25 cellular contexts compared by ENCODE assay signal in the genomic region with DNA sequence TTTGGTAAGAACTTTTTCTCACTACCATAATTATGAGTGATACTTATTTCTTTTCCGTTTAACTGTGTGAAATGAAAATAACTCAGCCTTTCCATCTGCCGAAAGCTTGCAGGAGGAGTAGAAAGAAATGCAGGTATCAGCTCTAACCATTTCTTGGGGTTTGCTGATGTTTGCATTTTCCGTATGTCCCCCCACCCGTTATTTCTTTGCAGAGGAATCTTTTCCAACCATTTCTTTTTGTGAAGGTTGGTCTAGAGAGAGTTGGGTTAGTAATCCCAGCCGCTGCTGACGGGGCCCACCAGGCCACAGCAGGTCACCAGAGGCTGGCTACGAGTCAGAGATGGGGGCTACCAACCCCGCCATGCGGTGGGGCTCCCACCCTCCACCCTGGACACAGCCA. TPM values are rescaled to one million over a fixed set of nuclear protein-coding genes. Genes with fewer than 3 reads are reported as not detected.
DNase-seq lines count a peak whose midpoint lies in the region; ATAC-seq, FAIRE-seq and TF ChIP-seq lines count a peak whose summit lies in the region.
"Had no signal": no experiment of that assay in that cellular context is flagged by ENCODE, and none has a peak within 500 bp of the region (broad histone marks: within the 10 kb centered on the region; RNA-seq: fewer than 3 reads in every experiment).

No MANE protein-coding gene starts in this region.

- POLR2A ChIA-PET in HepG2 (lab: Yijun Ruan, JAX) (no interaction called here), T-cell (lab: Charles Lee) (no interaction called here)

- H2AFZ ChIP-seq in HepG2 (ENCODE audit: low read length), result no peak overlapping the region

- H3K4me1 Mint-ChIP-seq in endodermal cell, result no peaks in the 10 kb centered on the region
- peaks cover 6% of the 10 kb centered on the region for H3K4me1 Mint-ChIP-seq in stimulated activated effector memory CD8-positive, alpha-beta T cell treated with anti-CD3 and anti-CD28 coated beads, Interleukin-12 subunit alpha, Interleukin-12 subunit beta, amount 100 ng/mL, for 72 hours
- H3K4me1 Mint-ChIP-seq in T-cell, result peaks cover 0 to 9% (median 0%) of the 10 kb centered on the region in 3 donors
- H3K4me1 Mint-ChIP-seq: CD14-positive monocyte; CD4-positive, alpha-beta memory T cell; CD4-positive, CD25-positive, alpha-beta regulatory T cell had no signal

- in situ Hi-C loops in HepG2 (cut with HindIII; ENCODE audit: extremely low pct_ligation_motif_present, low pct_unique_long_range_greater_than_20kb), result no loop called here

- WGBS in HepG2 (ENCODE audit: low lambda C conversion rate), result 9% methylated on average over 9 of the region's 9 CpGs
- 72% methylated on average over 8 of the region's 9 CpGs for WGBS in right lobe of liver (ENCODE audit: insufficient coverage, low coverage, low lambda C conversion rate, missing lambda C conversion rate)
- 89% methylated on average over 9 of the region's 9 CpGs; no CpG with 5 or more reads in 1 of the 2 experiments for WGBS in endodermal cell (ENCODE audit: insufficient coverage in 1 of 2, insufficient read length in 1 of 2), 2 experiments

- H3K4me1 ChIP-seq in HepG2 (ENCODE audit: insufficient read depth, low read length), result no peaks in the 10 kb centered on the region
- H3K4me1 ChIP-seq in right lobe of liver, result no peaks in the 10 kb centered on the region
- no peaks in the 10 kb centered on the region for H3K4me1 ChIP-seq in endodermal cell (ENCODE audit: control insufficient read depth, insufficient read depth, low read length)
- H3K4me1 ChIP-seq: BE2C, BLaER1 had no signal

- FAIRE-seq in HepG2 (lab: Jason Lieb, UNC), result no peak
- FAIRE-seq: G401.6, GM12891, GM19239 had no signal

- no peak for TF ChIP-seq RAD21 in HepG2 (CRISPR knock-in tag; IDR thresholded peaks at IDR 0.05)

- DNase-seq in HepG2 (ENCODE audit: low spot score) (no peak), right lobe of liver (no peak), endodermal cell (peak; percentile 35), T-cell (no peak), DMS 273 treated with DMSO at 0.1 percent for 48 hours (lab: John Stamatoyannopoulos, UW) (no peak), SKM-1 (lab: John Stamatoyannopoulos, UW; ENCODE audit: unreplicated experiment) (no peak)
- no peak for DNase-seq in stimulated activated effector memory CD8-positive, alpha-beta T cell treated with anti-CD3 and anti-CD28 coated beads, Interleukin-12 subunit alpha, Interleukin-12 subunit beta, amount 100 ng/mL, for 72 hours (ENCODE audit: low spot score in 2 of 2)
- DNase-seq: ACHN; BE2C; C1 segment of cervical spinal cord; CD4-positive, alpha-beta memory T cell; CD4-positive, CD25-positive, alpha-beta regulatory T cell; CD8-positive, alpha-beta memory T cell; COR-L47; DMS79 treated with DMSO at 0.1 percent for 48 hours; GF-D8 had no signal

- H3K79me2 ChIP-seq in HepG2 (ENCODE audit: insufficient read depth, low read length), result no peaks in the 10 kb centered on the region

- no TSS peak for BruUV-seq in HepG2 (replicated peaks; lab: Mats Ljungman, UMichigan)

- H3K27ac ChIP-seq in HepG2 (ENCODE audit: extremely low read length, insufficient read depth, low read length) (no peak overlapping the region), right lobe of liver (no peak overlapping the region), endodermal cell (ENCODE audit: low read depth, low read length) (no peak overlapping the region)
- H3K27ac ChIP-seq: 22Rv1, BLaER1 had no signal

- no peak overlapping the region for H3K4me2 ChIP-seq in HepG2 (ENCODE audit: low read depth, low read length)
- H3K4me2 ChIP-seq: BLaER1 had no signal

- H3K36me3 ChIP-seq in HepG2 (replicated peaks in 1 of 2; ENCODE audit: control insufficient read depth in 1 of 2, insufficient read depth in 2 of 2, low read length in 2 of 2), result no peaks in the 10 kb centered on the region
- H3K36me3 ChIP-seq in right lobe of liver, result no peaks in the 10 kb centered on the region
- no peaks in the 10 kb centered on the region for H3K36me3 ChIP-seq in endodermal cell (ENCODE audit: control insufficient read depth, insufficient read depth, low read length)
- H3K36me3 ChIP-seq: BE2C, BLaER1 had no signal

- ATAC-seq in HepG2 (no peak), right lobe of liver (no peak), T-cell (replicated peaks in 1 of 4) (no peak)
- peak; percentile 13 for ATAC-seq in stimulated activated effector memory CD8-positive, alpha-beta T cell treated with anti-CD3 and anti-CD28 coated beads, Interleukin-12 subunit alpha, Interleukin-12 subunit beta, amount 100 ng/mL, for 72 hours

- H3K9me3 Mint-ChIP-seq in endodermal cell, result no peaks in the 10 kb centered on the region
- no peaks in the 10 kb centered on the region for H3K9me3 Mint-ChIP-seq in stimulated activated effector memory CD8-positive, alpha-beta T cell treated with anti-CD3 and anti-CD28 coated beads, Interleukin-12 subunit alpha, Interleukin-12 subunit beta, amount 100 ng/mL, for 72 hours
- no peaks in the 10 kb centered on the region for H3K9me3 Mint-ChIP-seq in T-cell
- H3K9me3 Mint-ChIP-seq: CD14-positive monocyte had no signal

- H3K36me3 Mint-ChIP-seq in endodermal cell (ENCODE audit: low read depth) (no peaks in the 10 kb centered on the region), T-cell (no peaks in the 10 kb centered on the region)
- no peaks in the 10 kb centered on the region for H3K36me3 Mint-ChIP-seq in stimulated activated effector memory CD8-positive, alpha-beta T cell treated with anti-CD3 and anti-CD28 coated beads, Interleukin-12 subunit alpha, Interleukin-12 subunit beta, amount 100 ng/mL, for 72 hours
- H3K36me3 Mint-ChIP-seq: CD14-positive monocyte; CD4-positive, alpha-beta memory T cell; CD4-positive, CD25-positive, alpha-beta regulatory T cell; CD8-positive, alpha-beta memory T cell had no signal

- H3K9me3 ChIP-seq in HepG2 (ENCODE audit: low read length) (no peaks in the 10 kb centered on the region), right lobe of liver (no peaks in the 10 kb centered on the region), endodermal cell (ENCODE audit: control insufficient read depth, low read length) (no peaks in the 10 kb centered on the region)
- H3K9me3 ChIP-seq: BE2C, BLaER1 had no signal

- TF ChIP-seq POLR2A in HepG2 (IDR thresholded peaks at IDR 0.05; ENCODE audit: insufficient read depth in 1 of 2, low read depth in 2 of 2, low read length in 2 of 2) (no peak), right lobe of liver (IDR thresholded peaks at IDR 0.05) (no peak)

- peaks cover 82% of the 10 kb centered on the region for H3K27me3 Mint-ChIP-seq in endodermal cell (ENCODE audit: insufficient read depth)
- peaks cover 14 to 18% of the 10 kb centered on the region in 2 donors for H3K27me3 Mint-ChIP-seq in T-cell
- H3K27me3 Mint-ChIP-seq: CD4-positive, CD25-positive, alpha-beta regulatory T cell had no signal

- H3K4me3 ChIP-seq in HepG2 (replicated peaks in 1 of 3; ENCODE audit: insufficient read depth in 1 of 3, low read depth in 2 of 3, low read length in 3 of 3) (no peak overlapping the region), right lobe of liver (no peak overlapping the region), endodermal cell (ENCODE audit: low read length) (no peak overlapping the region)
- H3K4me3 ChIP-seq: BLaER1 had no signal

- CTCF ChIA-PET in HepG2 (lab: Yijun Ruan, JAX; ENCODE audit: low intra/inter-chr PET ratio, low total read pairs) (no interaction called here), T-cell (lab: Charles Lee) (interaction anchor here in 1 of 2 donors (0.5 kb wide), 1 partner anchor 48 kb away, joined by 3 read pairs; no protein-coding TSS in a partner anchor)

- intact Hi-C loops in HepG2 (cut with micrococcal nuclease; ENCODE audit: unreplicated experiment), result no loop called here
- intact Hi-C loops in right lobe of liver (cut with DNase I), result no loop called here

- no peak for TF ChIP-seq CTCF in HepG2 (CRISPR knock-in tag; IDR thresholded peaks at IDR 0.05)
- no peak for TF ChIP-seq CTCF in right lobe of liver (IDR thresholded peaks at IDR 0.05)
- no peak for TF ChIP-seq CTCF in endodermal cell (conservative IDR thresholded peaks at IDR 0.05)

- H3K27me3 ChIP-seq in HepG2 (ENCODE audit: control insufficient read depth in 1 of 2, insufficient read depth in 2 of 2, low read length in 2 of 2), result peaks cover 2 to 30% of the 10 kb centered on the region in 2 experiments
- H3K27me3 ChIP-seq in right lobe of liver, result peaks cover 0 to 6% of the 10 kb centered on the region in 2 donors
- H3K27me3 ChIP-seq in endodermal cell (ENCODE audit: control insufficient read depth, insufficient read depth, low read length, poor library complexity, severe bottlenecking), result peaks cover 55% of the 10 kb centered on the region
- H3K27me3 ChIP-seq: BLaER1 had no signal

- H3K4me3 Mint-ChIP-seq in endodermal cell (no peak overlapping the region), T-cell (no peak overlapping the region)
- no peak overlapping the region for H3K4me3 Mint-ChIP-seq in stimulated activated effector memory CD8-positive, alpha-beta T cell treated with anti-CD3 and anti-CD28 coated beads, Interleukin-12 subunit alpha, Interleukin-12 subunit beta, amount 100 ng/mL, for 72 hours
- H3K4me3 Mint-ChIP-seq: CD14-positive monocyte; CD4-positive, alpha-beta memory T cell; CD4-positive, CD25-positive, alpha-beta regulatory T cell; CD8-positive, alpha-beta memory T cell had no signal

- TF ChIP-seq EP300 in HepG2 (IDR thresholded peaks at IDR 0.05; ENCODE audit: low read depth in 2 of 2, low read length in 2 of 2) (no peak), HepG2 (CRISPR knock-in tag; IDR thresholded peaks at IDR 0.05; ENCODE audit: borderline replicate concordance) (no peak)

- no peaks in the 10 kb centered on the region for H4K20me1 ChIP-seq in HepG2 (ENCODE audit: insufficient read depth, low read length)
- H4K20me1 ChIP-seq: BLaER1 had no signal

- H3K9ac ChIP-seq in HepG2 (ENCODE audit: insufficient read depth, low read depth, low read length) (no peak overlapping the region), endodermal cell (ENCODE audit: extremely low read depth, low read length, poor library complexity, severe bottlenecking) (no peak overlapping the region)
- H3K9ac ChIP-seq: BLaER1 had no signal

- H3K27ac Mint-ChIP-seq in endodermal cell (no peak overlapping the region), T-cell (no peak overlapping the region)
- no peak overlapping the region for H3K27ac Mint-ChIP-seq in stimulated activated effector memory CD8-positive, alpha-beta T cell treated with anti-CD3 and anti-CD28 coated beads, Interleukin-12 subunit alpha, Interleukin-12 subunit beta, amount 100 ng/mL, for 72 hours
- H3K27ac Mint-ChIP-seq: CD14-positive monocyte; CD4-positive, alpha-beta memory T cell; CD4-positive, CD25-positive, alpha-beta regulatory T cell; CD8-positive, alpha-beta memory T cell had no signal

RNA-seq across cellular contexts. Expression of a gene that starts 7.0 kb away (rescaled TPM):
- total RNA-seq in HepG2 (2016; rRNA removed; fragmentation: Illumina TruSeq; extraction: Trizol) (not detected in 2 replicates), right lobe of liver (not detected), endodermal cell (not detected), T-cell (not detected)
- total RNA-seq in HepG2 (2016; cell fraction: cytosol; rRNA removed; fragmentation: Illumina TruSeq; extraction: Trizol; ENCODE audit: low read depth), result not detected in 2 replicates
- not detected in 2 replicates for total RNA-seq in HepG2 (2016; cell fraction: insoluble cytoplasmic fraction; rRNA removed; fragmentation: Illumina TruSeq; extraction: Trizol)
- not detected in 2 replicates for total RNA-seq in HepG2 (2016; cell fraction: membrane; rRNA removed; fragmentation: Illumina TruSeq; extraction: Trizol)
- total RNA-seq in HepG2 (2016; cell fraction: nucleus; rRNA removed; fragmentation: Illumina TruSeq; extraction: Trizol), result not detected in 2 replicates
- not detected in 2 replicates for polyA plus RNA-seq in HepG2 (2011; rRNA removed)
- not detected in 2 replicates for polyA plus RNA-seq in HepG2 (2011; cell fraction: cytosol; rRNA removed)
- not detected in 2 replicates for polyA plus RNA-seq in HepG2 (2011; cell fraction: nucleus; rRNA removed)
- polyA plus RNA-seq in HepG2 (2012), result not detected in 2 replicates
- polyA plus RNA-seq in HepG2 (2016; cell fraction: cytosol; fragmentation: Illumina TruSeq; extraction: Trizol; ENCODE audit: low read depth), result not detected in 2 replicates
- not detected in 2 replicates for polyA plus RNA-seq in HepG2 (2016; cell fraction: insoluble cytoplasmic fraction; fragmentation: Illumina TruSeq; extraction: Trizol; ENCODE audit: low read depth)
- polyA plus RNA-seq in HepG2 (2016; cell fraction: membrane; fragmentation: Illumina TruSeq; extraction: Trizol; ENCODE audit: low read depth), result not detected in 2 replicates
- polyA plus RNA-seq in HepG2 (2016; cell fraction: nucleus; fragmentation: Illumina TruSeq; extraction: Trizol; ENCODE audit: insufficient read depth, low read depth), result not detected in 2 replicates
- polyA minus RNA-seq in HepG2 (2011; rRNA and poly(A)+ RNA removed; ENCODE audit: low replicate concordance), result not detected in 2 replicates
- not detected in 2 replicates for polyA minus RNA-seq in HepG2 (2011; cell fraction: cytosol; rRNA and poly(A)+ RNA removed)
- not detected in 2 replicates for polyA minus RNA-seq in HepG2 (2011; cell fraction: nucleus; rRNA and poly(A)+ RNA removed)
- not detected for polyA plus RNA-seq in endodermal cell (2013, experiment 1 of 2)
- not detected for polyA plus RNA-seq in endodermal cell (2013, experiment 2 of 2)
- total RNA-seq: A172; A673; CD4-positive, alpha-beta memory T cell; CD4-positive, CD25-positive, alpha-beta regulatory T cell; CD8-positive, alpha-beta memory T cell had no signal
- polyA plus RNA-seq: AG04450; CD14-positive monocyte; CD4-positive, alpha-beta memory T cell; CD4-positive, CD25-positive, alpha-beta regulatory T cell; CD8-positive, alpha-beta memory T cell had no signal
